ENCODE assay signal across 2 cellular contexts in the genomic region with DNA sequence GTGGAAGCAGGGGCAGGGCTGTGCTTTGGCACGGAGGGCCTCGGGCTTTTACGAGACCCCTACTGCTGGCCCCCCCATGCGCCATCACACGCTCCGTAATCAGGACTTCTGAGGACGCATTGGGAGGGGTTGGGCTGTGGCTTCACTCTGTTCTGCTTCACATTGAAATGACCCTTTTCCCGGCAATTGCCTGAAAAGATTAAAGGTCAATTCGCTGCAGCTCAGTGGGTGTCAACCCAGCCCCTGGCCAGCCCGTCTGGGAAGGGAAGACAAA.
TF ChIP-seq lines count a peak whose summit lies in the region.

No MANE protein-coding gene starts in this region.

TF ChIP-seq in SK-N-SH, 30 proteins besides CTCF, POLR2A, EP300 and RAD21 (continued from another document):
- TF ChIP-seq, protein P1, sequence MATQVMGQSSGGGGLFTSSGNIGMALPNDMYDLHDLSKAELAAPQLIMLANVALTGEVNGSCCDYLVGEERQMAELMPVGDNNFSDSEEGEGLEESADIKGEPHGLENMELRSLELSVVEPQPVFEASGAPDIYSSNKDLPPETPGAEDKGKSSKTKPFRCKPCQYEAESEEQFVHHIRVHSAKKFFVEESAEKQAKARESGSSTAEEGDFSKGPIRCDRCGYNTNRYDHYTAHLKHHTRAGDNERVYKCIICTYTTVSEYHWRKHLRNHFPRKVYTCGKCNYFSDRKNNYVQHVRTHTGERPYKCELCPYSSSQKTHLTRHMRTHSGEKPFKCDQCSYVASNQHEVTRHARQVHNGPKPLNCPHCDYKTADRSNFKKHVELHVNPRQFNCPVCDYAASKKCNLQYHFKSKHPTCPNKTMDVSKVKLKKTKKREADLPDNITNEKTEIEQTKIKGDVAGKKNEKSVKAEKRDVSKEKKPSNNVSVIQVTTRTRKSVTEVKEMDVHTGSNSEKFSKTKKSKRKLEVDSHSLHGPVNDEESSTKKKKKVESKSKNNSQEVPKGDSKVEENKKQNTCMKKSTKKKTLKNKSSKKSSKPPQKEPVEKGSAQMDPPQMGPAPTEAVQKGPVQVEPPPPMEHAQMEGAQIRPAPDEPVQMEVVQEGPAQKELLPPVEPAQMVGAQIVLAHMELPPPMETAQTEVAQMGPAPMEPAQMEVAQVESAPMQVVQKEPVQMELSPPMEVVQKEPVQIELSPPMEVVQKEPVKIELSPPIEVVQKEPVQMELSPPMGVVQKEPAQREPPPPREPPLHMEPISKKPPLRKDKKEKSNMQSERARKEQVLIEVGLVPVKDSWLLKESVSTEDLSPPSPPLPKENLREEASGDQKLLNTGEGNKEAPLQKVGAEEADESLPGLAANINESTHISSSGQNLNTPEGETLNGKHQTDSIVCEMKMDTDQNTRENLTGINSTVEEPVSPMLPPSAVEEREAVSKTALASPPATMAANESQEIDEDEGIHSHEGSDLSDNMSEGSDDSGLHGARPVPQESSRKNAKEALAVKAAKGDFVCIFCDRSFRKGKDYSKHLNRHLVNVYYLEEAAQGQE (IDR thresholded peaks at IDR 0.05; ENCODE audit: low read depth, low read length): no peak
- TF ChIP-seq SMC3 (IDR thresholded peaks at IDR 0.05; ENCODE audit: low read depth, low read length) (no peak), POLR2AphosphoS5 (IDR thresholded peaks at IDR 0.05; ENCODE audit: low read depth, low read length) (no peak), GABPA (IDR thresholded peaks at IDR 0.05; ENCODE audit: low read depth) (no peak), RXRA (IDR thresholded peaks at IDR 0.05; ENCODE audit: borderline replicate concordance, low read depth) (no peak)

TF ChIP-seq in SK-N-SH treated with all-trans-retinoic acid at 6 μM for 48 hours, 23 proteins besides CTCF, POLR2A, EP300 and RAD21 (continued from another document):
- TF ChIP-seq ARNTL (CRISPR knock-in tag; IDR thresholded peaks at IDR 0.05; ENCODE audit: borderline replicate concordance, low read depth): no peak
